In the genomic region with DNA sequence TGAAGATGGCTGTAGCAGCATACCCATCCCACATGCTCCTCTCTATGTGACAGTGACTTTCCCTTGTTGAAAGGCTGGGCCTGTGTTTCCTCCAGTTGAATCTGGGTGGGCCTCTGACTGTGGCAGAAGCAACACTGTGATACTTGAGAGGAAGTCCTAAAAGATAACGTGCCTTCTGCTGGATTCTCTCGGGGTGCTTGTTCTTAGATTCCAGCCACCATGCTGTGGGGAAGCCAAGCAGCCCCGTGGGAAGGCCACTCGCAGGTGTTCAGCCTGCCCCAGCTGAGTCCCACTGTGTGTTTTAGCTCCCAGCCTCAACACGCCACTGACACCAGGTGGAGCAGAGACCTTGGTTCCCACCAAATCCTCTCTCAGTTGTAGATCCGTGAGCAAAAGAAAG, we compare ENCODE assay signal across 22 cellular contexts. TPM values are rescaled to one million over a fixed set of nuclear protein-coding genes. Genes with fewer than 3 reads are reported as not detected.
A peak's percentile ranks its signal among the peaks of the same experiment; 100 is the strongest.
DNase-seq lines count a peak whose midpoint lies in the region; ATAC-seq and TF ChIP-seq lines count a peak whose summit lies in the region.
"Had no signal": no experiment of that assay in that cellular context is flagged by ENCODE, and none has a peak within 500 bp of the region (broad histone marks: within the 10 kb centered on the region; RNA-seq: fewer than 3 reads in every experiment).

No MANE protein-coding gene starts in this region.

- peaks cover 86% of the 10 kb centered on the region for H3K79me2 ChIP-seq in GM23338 (replicated peaks; ENCODE audit: insufficient read depth)

- peak; percentile 26 for DNase-seq in NCI-H2171 treated with DMSO at 0.1 percent for 48 hours (lab: John Stamatoyannopoulos, UW)
- DNase-seq in NCI-H2171 (lab: John Stamatoyannopoulos, UW): no peak
- DNase-seq in GM23338 (ENCODE audit: low spot score): no peak
- no peak for DNase-seq in WTC11 (ENCODE audit: low spot score)
- no peak for DNase-seq in mesenchymal stem cell
- DNase-seq in NCI-H187 treated with DMSO at 0.1 percent for 48 hours (lab: John Stamatoyannopoulos, UW): no peak
- DNase-seq in putamen (ENCODE audit: low spot score): no peak
- DNase-seq: 8988T; activated CD4-positive, alpha-beta memory T cell treated with anti-CD3 and anti-CD28 coated beads for 36 hours; foreskin keratinocyte; IMR-90; midbrain; NCI-H1930; NCI-H510A; small intestine; stimulated activated CD4-positive, alpha-beta T cell treated with anti-CD3 and anti-CD28 coated beads, Interleukin-4, amount 100 ng/mL, for 4 hours had no signal

- H2BK15ac ChIP-seq in mesenchymal stem cell (ENCODE audit: low read depth, poor library complexity, severe bottlenecking): no peak overlapping the region

- H3K9me3 ChIP-seq in mesenchymal stem cell (ENCODE audit: control insufficient read depth, low read length): no peaks in the 10 kb centered on the region
- H3K9me3 ChIP-seq: adrenal gland had no signal

- H3K4me1 ChIP-seq in GM23338 (ENCODE audit: insufficient read depth): no peaks in the 10 kb centered on the region
- H3K4me1 ChIP-seq in mesenchymal stem cell (ENCODE audit: control insufficient read depth, insufficient read depth, low read depth, low read length): peaks cover 2% of the 10 kb centered on the region
- H3K4me1 ChIP-seq: adrenal gland, foreskin keratinocyte had no signal

- no peak overlapping the region for H2BK120ac ChIP-seq in mesenchymal stem cell (ENCODE audit: low read depth, low read length)

- peaks cover 17% of the 10 kb centered on the region for H4K20me1 ChIP-seq in GM23338 (replicated peaks; ENCODE audit: insufficient read depth)

- H3K27ac Mint-ChIP-seq in GM23338 (no peak overlapping the region), WTC11 (peak overlapping the region; percentile 34)
- H3K27ac Mint-ChIP-seq: dendritic cell treated with granulocyte-macrophage colony-stimulating factor and Interleukin-4, amounts not matched to agents 40 ng/mL and 50 ng/mL, for 4 days had no signal

- no peak overlapping the region for H3K23ac ChIP-seq in mesenchymal stem cell (ENCODE audit: low read length in 2 of 2)

- H3K36me3 ChIP-seq in GM23338 (ENCODE audit: insufficient read depth) (no peaks in the 10 kb centered on the region), mesenchymal stem cell (ENCODE audit: control insufficient read depth in 1 of 2, insufficient read depth in 2 of 2, low read depth in 1 of 2, low read length in 2 of 2) (peaks cover 26 to 33% of the 10 kb centered on the region in 2 experiments)

- no peak overlapping the region for H4K8ac ChIP-seq in mesenchymal stem cell (ENCODE audit: low read length)

- H3K9me2 ChIP-seq in GM23338 (ENCODE audit: insufficient read depth): no peaks in the 10 kb centered on the region

- H3K4me3 ChIP-seq in GM23338 (no peak overlapping the region), mesenchymal stem cell (ENCODE audit: insufficient read depth in 1 of 2, low read depth in 1 of 2, low read length in 2 of 2) (no peak overlapping the region)
- H3K4me3 ChIP-seq: adrenal gland had no signal

- no peak overlapping the region for H3K4me2 ChIP-seq in GM23338
- H3K4me2 ChIP-seq in mesenchymal stem cell (ENCODE audit: low read length, poor library complexity, severe bottlenecking): no peak overlapping the region

- no peak overlapping the region for H3K18ac ChIP-seq in mesenchymal stem cell (ENCODE audit: low read depth in 1 of 2, low read length in 2 of 2)

- CTCF ChIA-PET in WTC11 (lab: Charles Lee): no interaction called here

- no peaks in the 10 kb centered on the region for H3K27me3 ChIP-seq in GM23338 (ENCODE audit: insufficient read depth)
- H3K27me3 ChIP-seq in mesenchymal stem cell (ENCODE audit: control insufficient read depth in 1 of 2, insufficient read depth in 1 of 2, low read length in 2 of 2): no peaks in the 10 kb centered on the region
- H3K27me3 ChIP-seq: adrenal gland, foreskin keratinocyte had no signal

- H3K79me1 ChIP-seq in mesenchymal stem cell (replicated peaks; ENCODE audit: low read length, poor library complexity, severe bottlenecking): peaks cover 29% of the 10 kb centered on the region

- H3K4me3 Mint-ChIP-seq in GM23338: no peak overlapping the region
- H3K4me3 Mint-ChIP-seq in WTC11: no peak overlapping the region
- H3K4me3 Mint-ChIP-seq: activated CD4-positive, alpha-beta memory T cell treated with anti-CD3 and anti-CD28 coated beads for 36 hours; activated T-helper 17 cell treated with anti-CD3 and anti-CD28 coated beads, Interleukin-2, amount 50 U/mL, for 72 hours; dendritic cell treated with granulocyte-macrophage colony-stimulating factor and Interleukin-4, amounts not matched to agents 40 ng/mL and 50 ng/mL, for 4 days had no signal

- peak overlapping the region; percentile 23 for H2AK5ac ChIP-seq in mesenchymal stem cell (ENCODE audit: low read length, severe bottlenecking)

- no peak overlapping the region for H2BK5ac ChIP-seq in mesenchymal stem cell (ENCODE audit: low read depth, low read length, poor library complexity, severe bottlenecking)

- peak overlapping the region; percentile 18 for H4K91ac ChIP-seq in mesenchymal stem cell (ENCODE audit: low read length)

- no peak overlapping the region for H3K14ac ChIP-seq in mesenchymal stem cell (ENCODE audit: low read length in 2 of 2)

- H3K9me3 Mint-ChIP-seq in GM23338 (no peaks in the 10 kb centered on the region), WTC11 (no peaks in the 10 kb centered on the region)
- H3K9me3 Mint-ChIP-seq: activated CD4-positive, alpha-beta memory T cell treated with anti-CD3 and anti-CD28 coated beads for 36 hours; activated T-helper 17 cell treated with anti-CD3 and anti-CD28 coated beads, Interleukin-2, amount 50 U/mL, for 72 hours; dendritic cell treated with granulocyte-macrophage colony-stimulating factor and Interleukin-4, amounts not matched to agents 40 ng/mL and 50 ng/mL, for 4 days had no signal

- POLR2A ChIA-PET in WTC11 (lab: Charles Lee): interaction anchor here (0.7 kb wide), 2 partner anchors 31 to 260 kb away, joined by 6 read pairs; a partner anchor contains a TSS

- H3K36me3 Mint-ChIP-seq in GM23338 (ENCODE audit: low read depth) (peaks cover 4% of the 10 kb centered on the region; the same call in 2 of the 3 replicates), WTC11 (peaks cover 4% of the 10 kb centered on the region; the same call in 1 of the 2 replicates)

- ATAC-seq in GM23338 (peak; percentile 47; the same call in 2 of the 3 replicates), WTC11 (no peak; the same call in 1 of the 2 replicates), HG02840 (IDR thresholded peaks at IDR 0.05; ENCODE audit: low FRiP score, unreplicated experiment) (no peak)
- ATAC-seq: activated T-helper 17 cell treated with anti-CD3 and anti-CD28 coated beads, Interleukin-2, amount 50 U/mL, for 72 hours; foreskin keratinocyte had no signal

- no peak overlapping the region for H3K9ac ChIP-seq in mesenchymal stem cell (ENCODE audit: low read length)

- H3K4me1 Mint-ChIP-seq in GM23338 (no peaks in the 10 kb centered on the region), WTC11 (no peaks in the 10 kb centered on the region)

- H3K27ac ChIP-seq in GM23338 (ENCODE audit: low read depth): no peak overlapping the region; the same call in 1 of the 2 replicates
- no peak overlapping the region for H3K27ac ChIP-seq in mesenchymal stem cell (ENCODE audit: low read length, poor library complexity, severe bottlenecking)
- H3K27ac ChIP-seq: adrenal gland, epithelial cell of prostate, foreskin keratinocyte, HL-60 had no signal

- H3K27me3 Mint-ChIP-seq in GM23338 (ENCODE audit: insufficient read depth, low read depth, poor library complexity): peaks cover 5% of the 10 kb centered on the region
- no peaks in the 10 kb centered on the region for H3K27me3 Mint-ChIP-seq in WTC11 (ENCODE audit: low read depth)
- H3K27me3 Mint-ChIP-seq: activated CD4-positive, alpha-beta memory T cell treated with anti-CD3 and anti-CD28 coated beads for 36 hours; activated T-helper 17 cell treated with anti-CD3 and anti-CD28 coated beads, Interleukin-2, amount 50 U/mL, for 72 hours; dendritic cell treated with granulocyte-macrophage colony-stimulating factor and Interleukin-4, amounts not matched to agents 40 ng/mL and 50 ng/mL, for 4 days had no signal

- TF ChIP-seq CTCF in GM23338 (conservative IDR thresholded peaks at IDR 0.05; ENCODE audit: low read depth in 2 of 2): no peak
- no peak for TF ChIP-seq CTCF in WTC11 (IDR thresholded peaks at IDR 0.05)

- 83% methylated on average over 6 of the region's 6 CpGs for WGBS in mesenchymal stem cell

- H2BK12ac ChIP-seq in mesenchymal stem cell (ENCODE audit: low read length in 2 of 2): peak overlapping the region in 1 of 2 experiments; percentile 5

- H2AFZ ChIP-seq in GM23338 (no peak overlapping the region), mesenchymal stem cell (ENCODE audit: low read depth, low read length) (no peak overlapping the region)

- H3F3A ChIP-seq in GM23338 (replicated peaks; ENCODE audit: low read depth): 0 out of 2 replicates have a peak, but pooled peaks cover 2% of the 10 kb centered on the region

- H3K4ac ChIP-seq in mesenchymal stem cell (ENCODE audit: low read depth in 1 of 2, low read length in 2 of 2): no peak overlapping the region

TF ChIP-seq in WTC11, 78 proteins besides CTCF, POLR2A, EP300 and RAD21 (continues in another document):
- TF ChIP-seq, protein P1, sequence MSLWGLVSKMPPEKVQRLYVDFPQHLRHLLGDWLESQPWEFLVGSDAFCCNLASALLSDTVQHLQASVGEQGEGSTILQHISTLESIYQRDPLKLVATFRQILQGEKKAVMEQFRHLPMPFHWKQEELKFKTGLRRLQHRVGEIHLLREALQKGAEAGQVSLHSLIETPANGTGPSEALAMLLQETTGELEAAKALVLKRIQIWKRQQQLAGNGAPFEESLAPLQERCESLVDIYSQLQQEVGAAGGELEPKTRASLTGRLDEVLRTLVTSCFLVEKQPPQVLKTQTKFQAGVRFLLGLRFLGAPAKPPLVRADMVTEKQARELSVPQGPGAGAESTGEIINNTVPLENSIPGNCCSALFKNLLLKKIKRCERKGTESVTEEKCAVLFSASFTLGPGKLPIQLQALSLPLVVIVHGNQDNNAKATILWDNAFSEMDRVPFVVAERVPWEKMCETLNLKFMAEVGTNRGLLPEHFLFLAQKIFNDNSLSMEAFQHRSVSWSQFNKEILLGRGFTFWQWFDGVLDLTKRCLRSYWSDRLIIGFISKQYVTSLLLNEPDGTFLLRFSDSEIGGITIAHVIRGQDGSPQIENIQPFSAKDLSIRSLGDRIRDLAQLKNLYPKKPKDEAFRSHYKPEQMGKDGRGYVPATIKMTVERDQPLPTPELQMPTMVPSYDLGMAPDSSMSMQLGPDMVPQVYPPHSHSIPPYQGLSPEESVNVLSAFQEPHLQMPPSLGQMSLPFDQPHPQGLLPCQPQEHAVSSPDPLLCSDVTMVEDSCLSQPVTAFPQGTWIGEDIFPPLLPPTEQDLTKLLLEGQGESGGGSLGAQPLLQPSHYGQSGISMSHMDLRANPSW (CRISPR knock-in tag; conservative IDR thresholded peaks at IDR 0.05; ENCODE audit: low read depth): no peak

RNA-seq across cellular contexts. Expression of a gene that starts 31.5 kb away (rescaled TPM):
- total RNA-seq in GM23338 (2014; rRNA removed; shearing (Covaris generic)): 27.1 and 30.9 TPM in 2 replicates
- polyA plus RNA-seq in GM23338 (2016; fragmentation: Nextera tagmentation; extraction: Ambion mirVana): 14.0 and 16.2 TPM in 2 replicates
- total RNA-seq in WTC11 (2021): 29.3 to 34.5 TPM (median 29.7 TPM) in 3 replicates
- polyA plus RNA-seq in mesenchymal stem cell (2013, experiment 1 of 2): 17.2 TPM
- 17.3 TPM for polyA plus RNA-seq in mesenchymal stem cell (2013, experiment 2 of 2)
